1 cellular context compared by ENCODE assay signal in genomic region chr6:27940766-27941165, GRCh38.
TF ChIP-seq lines count a peak whose summit lies in the region.

No MANE protein-coding gene starts in this region.

TF ChIP-seq in K562, 482 proteins besides CTCF, POLR2A, EP300 and RAD21 (continued from another document and continues in another):
- no peak for TF ChIP-seq NKRF (IDR thresholded peaks at IDR 0.05; ENCODE audit: borderline replicate concordance)
- TF ChIP-seq RCOR1 (IDR thresholded peaks at IDR 0.05; ENCODE audit: borderline replicate concordance in 1 of 2, low read depth in 2 of 2, low read length in 2 of 2) = peak in 1 of 2 experiments; percentile 63; a peak in 1 of 4 replicates
- no peak for TF ChIP-seq THRAP3 (IDR thresholded peaks at IDR 0.05; ENCODE audit: borderline replicate concordance)
- peak; percentile 75; the same call in 1 of the 2 replicates for TF ChIP-seq STAT5A (IDR thresholded peaks at IDR 0.05; ENCODE audit: borderline replicate concordance, low read length)
- TF ChIP-seq TEAD4 (IDR thresholded peaks at IDR 0.05; ENCODE audit: low read length) = peak; percentile 85
- no peak for TF ChIP-seq TEAD4 (CRISPR knock-in tag; IDR thresholded peaks at IDR 0.05; ENCODE audit: borderline replicate concordance)
- TF ChIP-seq GATA2 (CRISPR knock-in tag; IDR thresholded peaks at IDR 0.05) = peak; percentile 83
- TF ChIP-seq ATF6 (CRISPR knock-in tag; IDR thresholded peaks at IDR 0.05) = no peak
- TF ChIP-seq ZNF184 (CRISPR knock-in tag; IDR thresholded peaks at IDR 0.05) = no peak
- no peak for TF ChIP-seq MTA3 (IDR thresholded peaks at IDR 0.05; ENCODE audit: borderline replicate concordance)
- TF ChIP-seq CBFA2T2 (conservative IDR thresholded peaks at IDR 0.05) = peak; percentile 79
- no peak for TF ChIP-seq ZNF518B (CRISPR knock-in tag; IDR thresholded peaks at IDR 0.05)
- TF ChIP-seq TAL1 (IDR thresholded peaks at IDR 0.05) = peak; percentile 79
- no peak for TF ChIP-seq RBM22 (IDR thresholded peaks at IDR 0.05; ENCODE audit: low read depth, low read length, poor library complexity, severe bottlenecking)
- no peak for TF ChIP-seq ZNF778 (CRISPR knock-in tag; IDR thresholded peaks at IDR 0.05)
- TF ChIP-seq ZNF512 (tag; IDR thresholded peaks at IDR 0.05) = no peak
- TF ChIP-seq HNRNPH1 (optimal IDR thresholded peaks at IDR 0.05; ENCODE audit: low read depth, low read length) = no peak
- no peak for TF ChIP-seq SREBF1 (IDR thresholded peaks at IDR 0.05; ENCODE audit: borderline replicate concordance, low read depth, low read length)
- peak; percentile 79 for TF ChIP-seq JUN (IDR thresholded peaks at IDR 0.05; ENCODE audit: borderline replicate concordance, low read depth, low read length)
- no peak for TF ChIP-seq JUN (CRISPR knock-in tag; IDR thresholded peaks at IDR 0.05; ENCODE audit: borderline replicate concordance)
- no peak for TF ChIP-seq E2F4 (CRISPR knock-in tag; IDR thresholded peaks at IDR 0.05; ENCODE audit: low read depth)
- no peak for TF ChIP-seq ELF4 (CRISPR knock-in tag; IDR thresholded peaks at IDR 0.05)
- no peak for TF ChIP-seq ETV5 (CRISPR knock-in tag; IDR thresholded peaks at IDR 0.05; ENCODE audit: low read depth)
- no peak for TF ChIP-seq NR2C2 (CRISPR knock-in tag; IDR thresholded peaks at IDR 0.05)
- no peak for TF ChIP-seq NR2C2 (tag; IDR thresholded peaks at IDR 0.05)
- no peak for TF ChIP-seq MEIS2 (IDR thresholded peaks at IDR 0.05; ENCODE audit: partially characterized antibody)
- peak; percentile 87 for TF ChIP-seq CBFA2T3 (IDR thresholded peaks at IDR 0.05)
- TF ChIP-seq SMC3 (conservative IDR thresholded peaks at IDR 0.05; ENCODE audit: insufficient read depth, low read depth, low read length) = no peak
- TF ChIP-seq NCOA2 (IDR thresholded peaks at IDR 0.05; ENCODE audit: partially characterized antibody in 2 of 2) = no peak
- peak; percentile 55; the same call in 1 of the 2 replicates for TF ChIP-seq SOX6 (IDR thresholded peaks at IDR 0.05)
- no peak for TF ChIP-seq ETV6 (IDR thresholded peaks at IDR 0.05; ENCODE audit: borderline replicate concordance in 1 of 2, low read depth in 2 of 2, low read length in 1 of 2)
- no peak for TF ChIP-seq ETV6 (CRISPR knock-in tag; IDR thresholded peaks at IDR 0.05; ENCODE audit: borderline replicate concordance)
- no peak for TF ChIP-seq POLR2H (tag; IDR thresholded peaks at IDR 0.05; ENCODE audit: low read depth)
- TF ChIP-seq DPF2 (IDR thresholded peaks at IDR 0.05) = peak; percentile 91
- TF ChIP-seq ZNF707 (CRISPR knock-in tag; conservative IDR thresholded peaks at IDR 0.05) = no peak
- TF ChIP-seq HMG20B (CRISPR knock-in tag; IDR thresholded peaks at IDR 0.05) = no peak
- TF ChIP-seq ZNF780A (CRISPR knock-in tag; IDR thresholded peaks at IDR 0.05) = no peak
- no peak for TF ChIP-seq SPI1 (IDR thresholded peaks at IDR 0.05; ENCODE audit: borderline replicate concordance, low read depth, low read length)
- TF ChIP-seq ARID1B (IDR thresholded peaks at IDR 0.05) = peak; percentile 92
- peak; percentile 91 for TF ChIP-seq SMARCA4 (IDR thresholded peaks at IDR 0.05)
- peak; percentile 91 for TF ChIP-seq MIER1 (IDR thresholded peaks at IDR 0.05; ENCODE audit: low read depth)
- TF ChIP-seq SMAD4 (CRISPR knock-in tag; conservative IDR thresholded peaks at IDR 0.05) = peak; percentile 74
- peak; percentile 61 for TF ChIP-seq NCOR1 (IDR thresholded peaks at IDR 0.05)
- TF ChIP-seq AFF1 (IDR thresholded peaks at IDR 0.05; ENCODE audit: low read depth in 1 of 2, partially characterized antibody in 2 of 2) = peak in 1 of 2 experiments; percentile 30
- TF ChIP-seq TAF7 (tag; IDR thresholded peaks at IDR 0.05) = no peak
- no peak for TF ChIP-seq HNRNPK (IDR thresholded peaks at IDR 0.05; ENCODE audit: low read depth, low read length, poor library complexity, severe bottlenecking)
- TF ChIP-seq U2AF2 (optimal IDR thresholded peaks at IDR 0.05; ENCODE audit: low read depth, low read length) = no peak
- TF ChIP-seq FOSL1 (tag; conservative IDR thresholded peaks at IDR 0.05) = peak; percentile 97
- TF ChIP-seq ZNF175 (CRISPR knock-in tag; IDR thresholded peaks at IDR 0.05; ENCODE audit: low read depth) = no peak
- peak; percentile 74; the same call in 1 of the 2 replicates for TF ChIP-seq SMARCC2 (IDR thresholded peaks at IDR 0.05; ENCODE audit: low read depth)
- TF ChIP-seq LCOR (CRISPR knock-in tag; IDR thresholded peaks at IDR 0.05) = no peak
- no peak for TF ChIP-seq PHF20 (IDR thresholded peaks at IDR 0.05; ENCODE audit: partially characterized antibody)
- TF ChIP-seq RFX5 (IDR thresholded peaks at IDR 0.05; ENCODE audit: low read depth, low read length) = no peak
- no peak for TF ChIP-seq KAT2B (IDR thresholded peaks at IDR 0.05; ENCODE audit: low read depth, low read length)
- no peak for TF ChIP-seq ILF3 (IDR thresholded peaks at IDR 0.05; ENCODE audit: borderline replicate concordance)
- TF ChIP-seq TCFL5 (CRISPR knock-in tag; conservative IDR thresholded peaks at IDR 0.05) = no peak
- TF ChIP-seq JUND (IDR thresholded peaks at IDR 0.05; ENCODE audit: borderline replicate concordance, low read depth, low read length) = peak; percentile 94
- peak; percentile 89 for TF ChIP-seq JUND (tag; IDR thresholded peaks at IDR 0.05; ENCODE audit: borderline replicate concordance, low read depth, low read length)
- TF ChIP-seq CHAMP1 (IDR thresholded peaks at IDR 0.05) = no peak
